Comparison of ENCODE assay signal across 9 cellular contexts in the genomic region with DNA sequence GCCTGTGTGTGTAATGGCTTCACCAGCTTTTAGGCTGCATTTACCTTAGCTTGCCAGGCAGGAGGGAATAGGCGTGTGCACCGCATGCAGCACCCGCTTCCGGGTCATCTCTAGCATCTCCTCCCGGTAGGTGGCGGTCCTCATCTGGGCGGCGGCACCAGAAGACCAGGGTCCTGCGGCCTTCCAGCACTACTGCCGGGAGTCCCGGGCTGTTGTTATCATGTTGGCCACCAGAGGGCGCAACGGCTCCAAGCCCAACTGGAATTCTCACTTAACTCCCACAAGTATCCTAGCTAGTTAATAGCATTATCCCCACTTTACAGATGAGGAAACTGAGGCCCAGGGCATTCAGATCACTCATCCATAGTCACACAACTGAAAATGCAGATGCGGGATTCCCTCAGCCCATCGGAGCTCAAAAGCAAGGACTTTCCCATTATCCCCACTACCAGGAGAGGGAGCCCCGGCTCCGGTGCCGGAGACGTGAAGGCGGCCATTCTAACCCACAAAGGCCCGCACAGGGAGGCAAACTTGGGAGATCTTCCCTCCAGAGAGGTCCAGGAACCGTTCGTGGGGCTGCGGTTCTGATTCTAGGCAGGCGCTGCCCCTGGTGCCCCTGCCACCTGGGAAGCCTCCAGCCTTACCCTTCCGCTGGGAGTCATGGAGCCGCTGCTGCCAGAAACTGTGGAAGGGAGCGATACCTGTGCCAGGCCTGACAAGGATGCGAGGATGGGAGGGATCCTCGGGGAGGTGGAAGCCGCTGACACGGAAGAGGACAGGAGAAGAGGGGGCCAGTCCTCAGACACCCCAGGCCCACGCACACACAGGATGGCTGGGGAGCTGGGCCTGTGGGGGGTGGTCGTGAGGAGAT. TPM values are rescaled to one million over a fixed set of nuclear protein-coding genes. Genes with fewer than 3 reads are reported as not detected.
A peak's percentile ranks its signal among the peaks of the same experiment; 100 is the strongest.
DNase-seq lines count a peak whose midpoint lies in the region; ATAC-seq and TF ChIP-seq lines count a peak whose summit lies in the region.
"Had no signal": no experiment of that assay in that cellular context is flagged by ENCODE, and none has a peak within 500 bp of the region (broad histone marks: within the 10 kb centered on the region; RNA-seq: fewer than 3 reads in every experiment).

No MANE protein-coding gene starts in this region.

- H3K4me3 Mint-ChIP-seq in CD14-positive monocyte = no peak overlapping the region
- no peak overlapping the region for H3K4me3 Mint-ChIP-seq in activated T-cell treated with anti-CD3 and anti-CD28 coated beads, Interleukin-2, amount 50 U/mL, for 4 hours
- H3K4me3 Mint-ChIP-seq: IgD-negative memory B cell had no signal

- no peak overlapping the region for H3K9ac ChIP-seq in neuronal stem cell (ENCODE audit: low read depth, low read length, poor library complexity)

- H3K9me3 Mint-ChIP-seq in CD14-positive monocyte = no peaks in the 10 kb centered on the region
- H3K9me3 Mint-ChIP-seq in activated T-cell treated with anti-CD3 and anti-CD28 coated beads, Interleukin-2, amount 50 U/mL, for 4 hours = no peaks in the 10 kb centered on the region
- H3K9me3 Mint-ChIP-seq: IgD-negative memory B cell had no signal

- H3K36me3 ChIP-seq in Peyer's patch (no peaks in the 10 kb centered on the region), neuronal stem cell (replicated peaks in 1 of 2; ENCODE audit: control insufficient read depth in 2 of 2, insufficient read depth in 2 of 2, low read length in 2 of 2) (no peaks in the 10 kb centered on the region), testis (ENCODE audit: low read depth, missing control alignments) (no peaks in the 10 kb centered on the region)

- H2BK120ac ChIP-seq in neuronal stem cell (ENCODE audit: low read depth, low read length) = no peak overlapping the region

- no peaks in the 10 kb centered on the region for H3K27me3 ChIP-seq in Peyer's patch
- peaks cover 0 to 3% (median 0%) of the 10 kb centered on the region in 3 experiments for H3K27me3 ChIP-seq in neuronal stem cell (ENCODE audit: control insufficient read depth in 3 of 3, insufficient read depth in 3 of 3, low read depth in 1 of 3, low read length in 3 of 3)
- H3K27me3 ChIP-seq in testis = no peaks in the 10 kb centered on the region

- H3K9me3 ChIP-seq in Peyer's patch (no peaks in the 10 kb centered on the region), neuronal stem cell (replicated peaks in 1 of 2; ENCODE audit: control insufficient read depth in 2 of 2, insufficient read depth in 1 of 2, low read depth in 1 of 2, low read length in 2 of 2) (no peaks in the 10 kb centered on the region), testis (no peaks in the 10 kb centered on the region)

- H2BK5ac ChIP-seq in neuronal stem cell (ENCODE audit: low read length) = no peak overlapping the region

- intact Hi-C loops in CD14-positive monocyte (cut with micrococcal nuclease) = loop anchor here (1.0 to 10.0 kb wide), 2 partner anchors 101 to 220 kb away; no protein-coding TSS in a partner anchor
- intact Hi-C loops in testis (cut with DNase I; ENCODE audit: low total_unique reads) = loop anchor here (5.0 kb wide), 1 partner anchor 102 kb away; no protein-coding TSS in a partner anchor

- DNase-seq in CD14-positive monocyte (ENCODE audit: low spot score) (peak; percentile 62), HuH-7 (ENCODE audit: low spot score) (peak; percentile 91), Peyer's patch (peak; percentile 57 to 88 (median 84)), fibroblast of peridontal ligament (ENCODE audit: extremely low read depth) (peak; percentile 47), neuronal stem cell (ENCODE audit: low spot score) (peak; percentile 79), testis (peak; percentile 84)
- DNase-seq in activated T-cell treated with anti-CD3 and anti-CD28 coated beads, Interleukin-2, amount 50 U/mL, for 4 hours = peak; percentile 68

- H4K91ac ChIP-seq in neuronal stem cell (ENCODE audit: low read depth, low read length, poor library complexity) = no peak overlapping the region

- WGBS in neuronal stem cell (ENCODE audit: extremely low coverage in 2 of 2, insufficient read length in 2 of 2, insufficient replicate concordance in 1 of 2), 2 donors = no CpG with 5 or more reads among the region's 34 CpGs
- WGBS in testis, 2 donors = 27 to 42% methylated on average over 26 to 34 of the region's 34 CpGs

- no peak overlapping the region for H3K27ac ChIP-seq in Peyer's patch
- H3K27ac ChIP-seq in neuronal stem cell (replicated peaks; ENCODE audit: low read length) = no peak overlapping the region
- H3K27ac ChIP-seq in testis = no peak overlapping the region

- H3K23ac ChIP-seq in neuronal stem cell (ENCODE audit: low read depth, low read length, poor library complexity) = no peak overlapping the region

- H3K36me3 Mint-ChIP-seq in CD14-positive monocyte = peaks cover 3% of the 10 kb centered on the region in 2 donors
- H3K36me3 Mint-ChIP-seq in activated T-cell treated with anti-CD3 and anti-CD28 coated beads, Interleukin-2, amount 50 U/mL, for 4 hours (ENCODE audit: insufficient read depth) = peaks cover 2% of the 10 kb centered on the region
- H3K36me3 Mint-ChIP-seq: IgD-negative memory B cell had no signal

- H3K27ac Mint-ChIP-seq in CD14-positive monocyte = peak overlapping the region in 1 of 7 donors; percentile 2

- peak overlapping the region; percentile 86 for H2AFZ ChIP-seq in neuronal stem cell (ENCODE audit: low read length)

- no peaks in the 10 kb centered on the region for H3K4me1 ChIP-seq in Peyer's patch
- H3K4me1 ChIP-seq in neuronal stem cell (ENCODE audit: control insufficient read depth in 2 of 2, insufficient read depth in 1 of 2, low read depth in 1 of 2, low read length in 2 of 2) = peaks cover 0 to 2% of the 10 kb centered on the region in 2 donors
- H3K4me1 ChIP-seq in testis = no peaks in the 10 kb centered on the region

- H3K4me3 ChIP-seq in Peyer's patch (no peak overlapping the region), neuronal stem cell (ENCODE audit: low read length in 2 of 2) (no peak overlapping the region), testis (peak overlapping the region in 1 of 2 donors; percentile 10)

- peak; percentile 88 for ATAC-seq in GM19455 (IDR thresholded peaks at IDR 0.05; ENCODE audit: unreplicated experiment)
- peak; percentile 78 to 83 for ATAC-seq in activated T-cell treated with anti-CD3 and anti-CD28 coated beads, Interleukin-2, amount 50 U/mL, for 4 hours

- H4K8ac ChIP-seq in neuronal stem cell (ENCODE audit: low read depth, low read length) = no peak overlapping the region

- no peaks in the 10 kb centered on the region for H3K4me1 Mint-ChIP-seq in CD14-positive monocyte
- H3K4me1 Mint-ChIP-seq in activated T-cell treated with anti-CD3 and anti-CD28 coated beads, Interleukin-2, amount 50 U/mL, for 4 hours (ENCODE audit: low read depth) = peaks cover 8% of the 10 kb centered on the region

- peak overlapping the region; percentile 48 for H3K18ac ChIP-seq in neuronal stem cell (ENCODE audit: low read length)

- no peak overlapping the region for H2BK12ac ChIP-seq in neuronal stem cell (ENCODE audit: low read length)

- H2BK15ac ChIP-seq in neuronal stem cell (ENCODE audit: low read length) = no peak overlapping the region

- H3K4me2 ChIP-seq in neuronal stem cell (ENCODE audit: insufficient read depth, low read length, poor library complexity, severe bottlenecking) = no peak overlapping the region

- peaks cover 1 to 5% (median 2%) of the 10 kb centered on the region in 3 donors for H3K27me3 Mint-ChIP-seq in CD14-positive monocyte (ENCODE audit: low read depth in 3 of 3)
- peaks cover 4% of the 10 kb centered on the region for H3K27me3 Mint-ChIP-seq in activated T-cell treated with anti-CD3 and anti-CD28 coated beads, Interleukin-2, amount 50 U/mL, for 4 hours (ENCODE audit: low read depth)
- H3K27me3 Mint-ChIP-seq: IgD-negative memory B cell had no signal

- TF ChIP-seq POLR2A in Peyer's patch (IDR thresholded peaks at IDR 0.05) (no peak), testis (IDR thresholded peaks at IDR 0.05) (no peak)

- H3K79me1 ChIP-seq in neuronal stem cell (ENCODE audit: low read depth, low read length) = no peaks in the 10 kb centered on the region

- no peak overlapping the region for H2AK5ac ChIP-seq in neuronal stem cell (ENCODE audit: low read depth, low read length)

- H3K4ac ChIP-seq in neuronal stem cell (ENCODE audit: low read length) = no peak overlapping the region

- TF ChIP-seq CTCF in CD14-positive monocyte (IDR thresholded peaks at IDR 0.05) = peak; percentile 96
- TF ChIP-seq CTCF in Peyer's patch (IDR thresholded peaks at IDR 0.05) = peak; percentile 68 to 94 (median 88)
- TF ChIP-seq CTCF in testis (IDR thresholded peaks at IDR 0.05) = peak; percentile 85 to 95 (median 91)

- peak overlapping the region; percentile 40 for H3K14ac ChIP-seq in neuronal stem cell (ENCODE audit: low read length)

RNA-seq across cellular contexts. Expression of a gene that starts 23.9 kb away (rescaled TPM):
- polyA plus RNA-seq in CD14-positive monocyte (100 to 1,000 TPM; 149 TPM), testis (ENCODE audit: insufficient read depth, low read depth, low replicate concordance) (27.5 TPM)
- total RNA-seq in Peyer's patch (100 to 1,000 TPM; 121 to 214 (median 144) TPM), testis (1 to 10 TPM; 7.2 to 7.4 TPM)
- 10 to 100 TPM; 13.4 to 21.8 (median 16.4) TPM for total RNA-seq in activated T-cell treated with anti-CD3 and anti-CD28 coated beads, Interleukin-2, amount 50 U/mL, for 4 hours
- polyA plus RNA-seq in neuronal stem cell (2013, experiment 1 of 2) = 1.3 TPM
- polyA plus RNA-seq in neuronal stem cell (2013, experiment 2 of 2) = 1.8 TPM

Comparison
In these comparisons a context has a peak if more than half of its experiments do, and no peak if none do; other contexts are left out.
1. RNA of a gene that starts 23.9 kb away (total RNA-seq): 121 to 214 TPM in Peyer's patch; 13.4 to 21.8 TPM in activated T-cell treated with anti-CD3 and anti-CD28 coated beads, Interleukin-2, amount 50 U/mL, for 4 hours and 7.2 to 7.4 TPM in testis; every median in the first group is over 4 times any median in the second.
2. Peak in every context shown above with its lines, with median percentiles within 50 percentile points of each other: DNase-seq and CTCF ChIP-seq.